In the genomic region with DNA sequence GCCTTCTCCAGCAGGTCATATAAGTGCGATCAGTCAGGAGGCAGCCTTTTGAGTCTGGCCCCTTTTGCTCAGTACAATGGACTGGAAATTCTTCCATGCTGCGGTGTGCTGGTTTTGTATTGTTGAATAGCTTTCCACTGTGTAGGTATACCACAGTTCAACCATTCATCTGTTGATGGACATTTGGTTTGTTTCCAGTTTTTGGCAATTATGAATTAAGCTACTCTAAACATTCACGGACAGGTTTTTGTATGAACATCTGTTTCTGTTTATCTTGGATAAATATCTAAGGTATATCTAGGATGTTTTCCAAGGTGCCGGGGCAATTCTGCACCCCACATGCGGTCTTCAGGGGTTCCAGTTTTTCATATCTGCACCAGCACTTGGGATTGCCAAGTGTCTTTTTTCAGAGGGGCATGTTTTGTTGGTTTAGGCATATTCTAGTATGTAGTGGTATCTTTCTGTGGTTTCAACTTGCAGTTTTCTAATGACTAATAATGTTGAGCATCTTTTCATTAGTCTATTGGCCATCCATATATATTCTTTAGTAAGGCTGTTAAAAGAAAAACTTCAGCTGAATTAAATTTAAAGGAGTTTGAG, we compare ENCODE assay signal across 16 cellular contexts.
A peak's percentile ranks its signal among the peaks of the same experiment; 100 is the strongest.
DNase-seq lines count a peak whose midpoint lies in the region; ATAC-seq and TF ChIP-seq lines count a peak whose summit lies in the region.
"Had no signal": no experiment of that assay in that cellular context is flagged by ENCODE, and none has a peak within 500 bp of the region (broad histone marks: within the 10 kb centered on the region; RNA-seq: fewer than 3 reads in every experiment).

No MANE protein-coding gene starts in this region.

- H3K27me3 Mint-ChIP-seq in glutamatergic neuron (ENCODE audit: unreplicated experiment), result peaks cover 3% of the 10 kb centered on the region

- no TSS peak for BruUV-seq in IMR-90 (replicated peaks; lab: Mats Ljungman, UMichigan)

- TF ChIP-seq CTCF in IMR-90 (conservative IDR thresholded peaks at IDR 0.05; ENCODE audit: low read depth, low read length) (no peak), testis (IDR thresholded peaks at IDR 0.05) (no peak), glutamatergic neuron (IDR thresholded peaks at IDR 0.05; ENCODE audit: partially characterized antibody, unreplicated experiment) (no peak)

- CTCF ChIA-PET in IMR-90 (lab: Yijun Ruan, JAX), result interaction anchor here (0.7 kb wide), 1 partner anchor 679 kb away, joined by 3 read pairs; no protein-coding TSS in a partner anchor

- H2AK9ac ChIP-seq in IMR-90 (replicated peaks; ENCODE audit: low read depth, low read length, poor library complexity), result no peak overlapping the region

- ATAC-seq in IMR-90 (ENCODE audit: low read depth), result no peak
- ATAC-seq: GM12878, GM23338, HepG2 had no signal

- H4K91ac ChIP-seq in IMR-90 (ENCODE audit: insufficient read depth, low read depth, low read length), result no peak overlapping the region

- H3K36me3 ChIP-seq in IMR-90 (ENCODE audit: control insufficient read depth, insufficient read depth, low read length), result no peaks in the 10 kb centered on the region
- no peaks in the 10 kb centered on the region for H3K36me3 ChIP-seq in testis (ENCODE audit: low read depth, missing control alignments)
- H3K36me3 ChIP-seq: BLaER1 had no signal

- H3K4me3 ChIP-seq in IMR-90 (ENCODE audit: insufficient read depth, low read depth, low read length) (no peak overlapping the region), testis (no peak overlapping the region)
- H3K4me3 ChIP-seq: BLaER1, GM12878, GM23338 had no signal

- H3K14ac ChIP-seq in IMR-90 (replicated peaks; ENCODE audit: low read depth, low read length), result no peak overlapping the region

- H2BK5ac ChIP-seq in IMR-90 (ENCODE audit: low read depth, low read length, poor library complexity, severe bottlenecking), result no peak overlapping the region

- no peak overlapping the region for H3K4me3 Mint-ChIP-seq in glutamatergic neuron (ENCODE audit: unreplicated experiment)
- H3K4me3 Mint-ChIP-seq: CD8-positive, alpha-beta memory T cell; GM23338 had no signal

- H2BK120ac ChIP-seq in IMR-90 (ENCODE audit: low read depth, low read length), result no peak overlapping the region

- no peak overlapping the region for H3K27ac Mint-ChIP-seq in glutamatergic neuron (ENCODE audit: unreplicated experiment)
- H3K27ac Mint-ChIP-seq: GM23338 had no signal

- no peaks in the 10 kb centered on the region for H3K36me3 Mint-ChIP-seq in glutamatergic neuron (ENCODE audit: unreplicated experiment)
- H3K36me3 Mint-ChIP-seq: CD8-positive, alpha-beta memory T cell had no signal

- no peak overlapping the region for H3K23ac ChIP-seq in IMR-90 (ENCODE audit: low read depth, low read length)

- POLR2A ChIA-PET in IMR-90 (lab: Charles Lee; ENCODE audit: unreplicated experiment), result no interaction called here

- H2BK15ac ChIP-seq in IMR-90 (ENCODE audit: low read depth, low read length), result no peak overlapping the region

- H4K8ac ChIP-seq in IMR-90 (ENCODE audit: low read depth in 2 of 2, low read length in 2 of 2), result no peak overlapping the region

- H3K4me1 Mint-ChIP-seq in glutamatergic neuron (ENCODE audit: low read depth, unreplicated experiment), result peaks cover 2% of the 10 kb centered on the region
- H3K4me1 Mint-ChIP-seq: CD8-positive, alpha-beta memory T cell had no signal

- H3K9me3 ChIP-seq in IMR-90 (ENCODE audit: control insufficient read depth, insufficient read depth, low read length), result peaks cover 5% of the 10 kb centered on the region; the same call in 1 of the 2 replicates
- H3K9me3 ChIP-seq in testis, result no peaks in the 10 kb centered on the region
- H3K9me3 ChIP-seq: BLaER1, Caco-2 had no signal

- H3K79me1 ChIP-seq in IMR-90 (ENCODE audit: low read depth in 1 of 2, low read length in 2 of 2), result no peaks in the 10 kb centered on the region

- H3K4me1 ChIP-seq in IMR-90 (ENCODE audit: control insufficient read depth, insufficient read depth, low read length), result no peaks in the 10 kb centered on the region
- H3K4me1 ChIP-seq in testis, result no peaks in the 10 kb centered on the region
- H3K4me1 ChIP-seq: BLaER1, Caco-2 had no signal

- dilution Hi-C loops in IMR-90 (cut with HindIII; ENCODE audit: low sequenced_read_pairs, unreplicated experiment), result no loop called here

- peak; percentile 9 for DNase-seq in NCI-H345 (lab: John Stamatoyannopoulos, UW)
- DNase-seq in NCI-H345 treated with DMSO at 0.1 percent for 48 hours (lab: John Stamatoyannopoulos, UW; ENCODE audit: unreplicated experiment), result no peak
- no peak for DNase-seq in IMR-90
- peak; percentile 85 for DNase-seq in astrocyte of the hippocampus (ENCODE audit: low read depth, low spot score)
- DNase-seq in testis, result no peak
- DNase-seq in glutamatergic neuron, result no peak
- DNase-seq in KG1 (lab: John Stamatoyannopoulos, UW), result no peak
- DNase-seq: 8988T; AML-193; Caco-2; CD8-positive, alpha-beta memory T cell; H7 had no signal

- no peak overlapping the region for H3K56ac ChIP-seq in IMR-90 (ENCODE audit: extremely low read depth, insufficient read depth, low read length)

- no peak for TF ChIP-seq RAD21 in IMR-90 (IDR thresholded peaks at IDR 0.05; ENCODE audit: low read length)

- no peak overlapping the region for H3K4ac ChIP-seq in IMR-90 (ENCODE audit: low read depth, low read length)

- no peaks in the 10 kb centered on the region for H3K9me3 Mint-ChIP-seq in glutamatergic neuron (ENCODE audit: unreplicated experiment)
- H3K9me3 Mint-ChIP-seq: GM23338 had no signal

- WGBS in IMR-90 (ENCODE audit: extremely low coverage in 2 of 2, insufficient read length in 1 of 2), 2 experiments, result no CpG with 5 or more reads among the region's 5 CpGs
- WGBS in testis, 2 donors, result 78 to 90% methylated on average over 5 of the region's 5 CpGs

- H3K27ac ChIP-seq in IMR-90 (ENCODE audit: insufficient read depth, low read length), result no peak overlapping the region
- H3K27ac ChIP-seq in testis, result no peak overlapping the region
- H3K27ac ChIP-seq: BLaER1 had no signal

- H2BK20ac ChIP-seq in IMR-90 (ENCODE audit: low read depth, low read length), result no peak overlapping the region

- in situ Hi-C loops in IMR-90 (cut with MboI; ENCODE audit: low sequenced_read_pairs), result no loop called here

- H2AFZ ChIP-seq in IMR-90 (replicated peaks; ENCODE audit: low read length, poor library complexity), result peak overlapping the region; percentile 16
- H2AFZ ChIP-seq: GM23338 had no signal

- H3K27me3 ChIP-seq in IMR-90 (ENCODE audit: control insufficient read depth, insufficient read depth, low read length) (peaks cover 7% of the 10 kb centered on the region), testis (no peaks in the 10 kb centered on the region)
- H3K27me3 ChIP-seq: BLaER1 had no signal

- no peak overlapping the region for H3K9ac ChIP-seq in IMR-90 (ENCODE audit: low read depth, low read length)
- H3K9ac ChIP-seq: BLaER1 had no signal

- H4K5ac ChIP-seq in IMR-90 (ENCODE audit: low read depth, low read length), result no peak overlapping the region

- no peaks in the 10 kb centered on the region for H4K20me1 ChIP-seq in IMR-90 (ENCODE audit: insufficient read depth, low read length)
- H4K20me1 ChIP-seq: BLaER1 had no signal

- intact Hi-C loops in IMR-90 (cut with micrococcal nuclease) (no loop called here), testis (cut with DNase I; ENCODE audit: low total_unique reads) (no loop called here)

- no peak overlapping the region for H3K4me2 ChIP-seq in IMR-90 (ENCODE audit: low read depth, low read length)
- H3K4me2 ChIP-seq: BLaER1, GM23338 had no signal

- no peak for TF ChIP-seq POLR2A in IMR-90 (IDR thresholded peaks at IDR 0.05; ENCODE audit: low read depth, low read length)
- no peak for TF ChIP-seq POLR2A in testis (IDR thresholded peaks at IDR 0.05)

- no peak overlapping the region for H2AK5ac ChIP-seq in IMR-90 (ENCODE audit: low read depth, low read length)

- H3K9me1 ChIP-seq in IMR-90 (ENCODE audit: insufficient read depth, low read length), result no peaks in the 10 kb centered on the region

- H3K18ac ChIP-seq in IMR-90 (ENCODE audit: low read depth, low read length), result no peak overlapping the region

TF ChIP-seq in IMR-90, 13 proteins besides CTCF, POLR2A, EP300 and RAD21:
- TF ChIP-seq MAZ (IDR thresholded peaks at IDR 0.05; ENCODE audit: borderline replicate concordance, low read depth, low read length), result no peak

Comparison
In these comparisons a context has a peak if more than half of its experiments do, and no peak if none do; other contexts are left out.
1. DNase-seq: peak in NCI-H345 (single experiment) and astrocyte of the hippocampus (single experiment); none in NCI-H345 treated with DMSO at 0.1 percent for 48 hours (single experiment), IMR-90 (single experiment), testis (single experiment), glutamatergic neuron (single experiment) and KG1 (single experiment).